In genomic region chr22:19807161-19807913, GRCh38 we compare ENCODE assay signal across 1 cellular context.
TF ChIP-seq lines count a peak whose summit lies in the region.

No MANE protein-coding gene starts in this region.

TF ChIP-seq in K562, 482 proteins besides CTCF, POLR2A, EP300 and RAD21:
- TF ChIP-seq ZNF407 (IDR thresholded peaks at IDR 0.05; ENCODE audit: low read depth) (peak; percentile 8; the same call in 1 of the 2 replicates), ZNF639 (CRISPR knock-in tag; conservative IDR thresholded peaks at IDR 0.05 in 1 of 2, IDR thresholded peaks at IDR 0.05 in 1 of 2) (0 out of 4 replicates have a peak, but pooled peaks of 1 of the 2 experiments have one; percentile 48), USF2 (CRISPR knock-in tag; IDR thresholded peaks at IDR 0.05) (peak; percentile 20; the same call in 1 of the 2 replicates), ZBTB40 (IDR thresholded peaks at IDR 0.05) (no peak), ZBTB40 (CRISPR knock-in tag; IDR thresholded peaks at IDR 0.05) (peak; percentile 10; the same call in 1 of the 2 replicates), CHD4 (IDR thresholded peaks at IDR 0.05; ENCODE audit: insufficient read depth, insufficient replicate concordance, low read depth, low read length, poor library complexity, severe bottlenecking) (no peak), HDAC6 (IDR thresholded peaks at IDR 0.05; ENCODE audit: low read depth, low read length) (0 out of 2 replicates have a peak, but pooled peaks have one; percentile 2), ATF4 (CRISPR knock-in tag; IDR thresholded peaks at IDR 0.05) (peak; percentile 4; the same call in 1 of the 2 replicates), LARP7 (IDR thresholded peaks at IDR 0.05) (no peak), ZNF133 (CRISPR knock-in tag; IDR thresholded peaks at IDR 0.05) (no peak), PHB (CRISPR knock-in tag; IDR thresholded peaks at IDR 0.05) (0 out of 2 replicates have a peak, but pooled peaks have one; percentile 32), RBBP5 (IDR thresholded peaks at IDR 0.05; ENCODE audit: borderline replicate concordance, insufficient read depth, low read length, poor library complexity, severe bottlenecking) (peak; percentile 1), RBM14 (IDR thresholded peaks at IDR 0.05; ENCODE audit: borderline replicate concordance, insufficient read depth, low read depth, low read length) (0 out of 2 replicates have a peak, but pooled peaks have one; percentile 59)
